19 cellular contexts compared by ENCODE assay signal in genomic region chr12:19885092-19885813, GRCh38.
DNase-seq lines count a peak whose midpoint lies in the region; ATAC-seq and TF ChIP-seq lines count a peak whose summit lies in the region.
"Had no signal": no experiment of that assay in that cellular context is flagged by ENCODE, and none has a peak within 500 bp of the region (broad histone marks: within the 10 kb centered on the region; RNA-seq: fewer than 3 reads in every experiment).

No MANE protein-coding gene starts in this region.

- peaks cover 59% of the 10 kb centered on the region for H3K4me1 Mint-ChIP-seq in mesothelial cell of epicardium
- H3K4me1 Mint-ChIP-seq: activated CD4-positive, alpha-beta T cell treated with anti-CD3 and anti-CD28 coated beads, Interleukin-2, amount 10 ng/mL, durations not matched to agents 7 days and 5 days; T-cell had no signal

- H3K36me3 ChIP-seq in gastroesophageal sphincter (no peaks in the 10 kb centered on the region), transverse colon (no peaks in the 10 kb centered on the region), MG63 (no peaks in the 10 kb centered on the region)
- H3K36me3 ChIP-seq: vagina had no signal

- intact Hi-C loops in transverse colon (cut with DNase I; ENCODE audit: low total_unique reads): no loop called here

- ATAC-seq in gastroesophageal sphincter: no peak
- ATAC-seq: T-cell had no signal

- peaks cover 5% of the 10 kb centered on the region for H3K9me3 Mint-ChIP-seq in mesothelial cell of epicardium
- H3K9me3 Mint-ChIP-seq: activated CD4-positive, alpha-beta T cell treated with anti-CD3 and anti-CD28 coated beads, Interleukin-2, amount 10 ng/mL, durations not matched to agents 7 days and 5 days; T-cell had no signal

- H3K27me3 Mint-ChIP-seq in mesothelial cell of epicardium (ENCODE audit: low read depth): no peaks in the 10 kb centered on the region
- H3K27me3 Mint-ChIP-seq: activated CD4-positive, alpha-beta T cell treated with anti-CD3 and anti-CD28 coated beads, Interleukin-2, amount 10 ng/mL, durations not matched to agents 7 days and 5 days; brain; T-cell had no signal

- TF ChIP-seq EP300 in gastroesophageal sphincter (IDR thresholded peaks at IDR 0.05) (no peak), transverse colon (IDR thresholded peaks at IDR 0.05; ENCODE audit: low read depth) (no peak)

- H3K4me3 Mint-ChIP-seq in mesothelial cell of epicardium: no peak overlapping the region
- H3K4me3 Mint-ChIP-seq: activated CD4-positive, alpha-beta T cell treated with anti-CD3 and anti-CD28 coated beads, Interleukin-2, amount 10 ng/mL, durations not matched to agents 7 days and 5 days; activated naive CD4-positive, alpha-beta T cell treated with anti-CD3 and anti-CD28 coated beads for 36 hours; T-cell had no signal

- peaks cover 9% of the 10 kb centered on the region for H3K36me3 Mint-ChIP-seq in mesothelial cell of epicardium
- H3K36me3 Mint-ChIP-seq: brain, T-cell had no signal

- DNase-seq in astrocyte of the spinal cord (ENCODE audit: low read depth, low spot score) (peak; percentile 70), mesothelial cell of epicardium (ENCODE audit: low spot score in 2 of 2, unreplicated experiment in 2 of 2) (no peak), transverse colon (no peak), MG63 (no peak), NCI-H1694 treated with DMSO at 0.1 percent for 48 hours (lab: John Stamatoyannopoulos, UW) (no peak), hypothalamus (lab: John Stamatoyannopoulos, UW) (no peak)
- DNase-seq: activated CD4-positive, alpha-beta T cell treated with anti-CD3 and anti-CD28 coated beads, Interleukin-2, amount 10 ng/mL, durations not matched to agents 7 days and 5 days; activated CD8-positive, alpha-beta memory T cell treated with anti-CD3 and anti-CD28 coated beads, Interleukin-2, amount 50 U/mL, for 48 hours; activated naive CD4-positive, alpha-beta T cell treated with anti-CD3 and anti-CD28 coated beads for 36 hours; AML-193; COR-L47; NCI-H1930; NCI-H524; stimulated activated CD4-positive, alpha-beta T cell treated with anti-CD3 and anti-CD28 coated beads, Interleukin-4, amount 100 ng/mL, for 24 hours; T-cell had no signal

- in situ Hi-C loops in astrocyte of the spinal cord (cut with HindIII; ENCODE audit: low sequenced_read_pairs): no loop called here
- in situ Hi-C loops in transverse colon (cut with MboI; ENCODE audit: low pct_ligation_motif_present in 1 of 4, low pct_unique_long_range_greater_than_20kb in 1 of 4, low sequenced_read_pairs in 3 of 4): no loop called here

- peak overlapping the region; percentile 34 for H3K27ac Mint-ChIP-seq in mesothelial cell of epicardium
- H3K27ac Mint-ChIP-seq: activated CD4-positive, alpha-beta T cell treated with anti-CD3 and anti-CD28 coated beads, Interleukin-2, amount 10 ng/mL, durations not matched to agents 7 days and 5 days; activated naive CD4-positive, alpha-beta T cell treated with anti-CD3 and anti-CD28 coated beads for 36 hours; T-cell had no signal

- 30 to 47% methylated on average over 8 of the region's 8 CpGs for WGBS in gastroesophageal sphincter (ENCODE audit: low coverage in 1 of 2), 2 donors
- WGBS in transverse colon (ENCODE audit: low coverage in 1 of 2), 2 donors: 65 to 70% methylated on average over 8 of the region's 8 CpGs

- TF ChIP-seq POLR2A in gastroesophageal sphincter (IDR thresholded peaks at IDR 0.05) (no peak), transverse colon (IDR thresholded peaks at IDR 0.05) (no peak)

- H3K4me1 ChIP-seq in gastroesophageal sphincter (peaks cover 16 to 54% (median 23%) of the 10 kb centered on the region in 3 donors), transverse colon (peaks cover 26 to 54% (median 38%) of the 10 kb centered on the region in 4 donors)

- no peaks in the 10 kb centered on the region for H3K9me3 ChIP-seq in gastroesophageal sphincter
- no peaks in the 10 kb centered on the region for H3K9me3 ChIP-seq in transverse colon
- H3K9me3 ChIP-seq in MG63: no peaks in the 10 kb centered on the region
- H3K9me3 ChIP-seq: vagina had no signal

- TF ChIP-seq CTCF in astrocyte of the spinal cord (IDR thresholded peaks at IDR 0.05; ENCODE audit: low read depth, low read length) (no peak), gastroesophageal sphincter (IDR thresholded peaks at IDR 0.05) (no peak), mesothelial cell of epicardium (IDR thresholded peaks at IDR 0.05; ENCODE audit: unreplicated experiment) (no peak), transverse colon (IDR thresholded peaks at IDR 0.05) (no peak)

- H3K27ac ChIP-seq in gastroesophageal sphincter: peak overlapping the region; percentile 73 to 80 (median 78)
- H3K27ac ChIP-seq in transverse colon: peak overlapping the region; percentile 36 to 72 (median 71)
- H3K27ac ChIP-seq: vagina had no signal

- H3K4me3 ChIP-seq in astrocyte of the spinal cord (ENCODE audit: low read depth, low read length): no peak overlapping the region
- no peak overlapping the region for H3K4me3 ChIP-seq in gastroesophageal sphincter
- H3K4me3 ChIP-seq in transverse colon: no peak overlapping the region
- no peak overlapping the region for H3K4me3 ChIP-seq in MG63
- H3K4me3 ChIP-seq: skin epidermis, vagina had no signal

- H3K27me3 ChIP-seq in gastroesophageal sphincter (no peaks in the 10 kb centered on the region), transverse colon (no peaks in the 10 kb centered on the region), MG63 (no peaks in the 10 kb centered on the region)
- H3K27me3 ChIP-seq: vagina had no signal
